8 cellular contexts compared by ENCODE assay signal in genomic region chr7:116809636-116810266, GRCh38. TPM values are rescaled to one million over a fixed set of nuclear protein-coding genes. Genes with fewer than 3 reads are reported as not detected.
DNase-seq lines count a peak whose midpoint lies in the region; ATAC-seq and TF ChIP-seq lines count a peak whose summit lies in the region.

No MANE protein-coding gene starts in this region.

- H3K4me1 Mint-ChIP-seq in endodermal cell: peaks cover 28% of the 10 kb centered on the region
- no peaks in the 10 kb centered on the region for H3K4me1 Mint-ChIP-seq in memory B cell

- H3K9me2 ChIP-seq in MM.1S (replicated peaks; ENCODE audit: insufficient read depth, low read length): no peaks in the 10 kb centered on the region

- H3K36me3 Mint-ChIP-seq in endodermal cell (ENCODE audit: low read depth) (no peaks in the 10 kb centered on the region), memory B cell (no peaks in the 10 kb centered on the region)

- H3K4me3 Mint-ChIP-seq in endodermal cell: no peak overlapping the region
- H3K4me3 Mint-ChIP-seq in memory B cell: no peak overlapping the region

- DNase-seq in DMS53 (lab: John Stamatoyannopoulos, UW) (peak; percentile 92), MM.1S (peak; percentile 84), RPMI7951 (ENCODE audit: low read depth) (peak; percentile 65), endodermal cell (no peak), memory B cell (ENCODE audit: low spot score in 2 of 2) (peak in 1 of 2 donors; percentile 41), occipital lobe (lab: John Stamatoyannopoulos, UW) (no peak)
- DNase-seq in activated T-cell treated with anti-CD3 and anti-CD28 coated beads, Interleukin-2, amount 50 U/mL, for 48 hours: no peak

- H3K4me2 ChIP-seq in MM.1S (ENCODE audit: low read depth, low read length): no peak overlapping the region

- no peak overlapping the region for H3K27ac Mint-ChIP-seq in endodermal cell
- no peak overlapping the region for H3K27ac Mint-ChIP-seq in memory B cell

- TF ChIP-seq CTCF in MM.1S (IDR thresholded peaks at IDR 0.05; ENCODE audit: low read length) (peak; percentile 80), endodermal cell (conservative IDR thresholded peaks at IDR 0.05) (peak; percentile 88)

- no peaks in the 10 kb centered on the region for H3K36me3 ChIP-seq in MM.1S (replicated peaks; ENCODE audit: insufficient read depth, low read length)
- H3K36me3 ChIP-seq in endodermal cell (ENCODE audit: control insufficient read depth, insufficient read depth, low read length): no peaks in the 10 kb centered on the region

- H3K27me3 Mint-ChIP-seq in endodermal cell (ENCODE audit: insufficient read depth) (no peaks in the 10 kb centered on the region), memory B cell (peaks cover 3% of the 10 kb centered on the region)

- H3K4me3 ChIP-seq in MM.1S (ENCODE audit: low read length) (no peak overlapping the region), endodermal cell (ENCODE audit: low read length) (no peak overlapping the region)

- H3K9me3 Mint-ChIP-seq in endodermal cell (no peaks in the 10 kb centered on the region), memory B cell (no peaks in the 10 kb centered on the region)

- no peak overlapping the region for H3K9ac ChIP-seq in MM.1S (ENCODE audit: low read length)
- no peak overlapping the region for H3K9ac ChIP-seq in endodermal cell (ENCODE audit: extremely low read depth, low read length, poor library complexity, severe bottlenecking)

- H2AFZ ChIP-seq in MM.1S (ENCODE audit: low read length): no peak overlapping the region

- 70 to 88% methylated on average over 1 of the region's 1 CpG for WGBS in endodermal cell (ENCODE audit: insufficient coverage in 1 of 2, insufficient read length in 1 of 2), 2 experiments

- no peaks in the 10 kb centered on the region for H3K4me1 ChIP-seq in MM.1S (ENCODE audit: low read length)
- H3K4me1 ChIP-seq in endodermal cell (ENCODE audit: control insufficient read depth, insufficient read depth, low read length): peaks cover 11% of the 10 kb centered on the region

- H3F3A ChIP-seq in MM.1S (ENCODE audit: insufficient read depth, low read length): no peaks in the 10 kb centered on the region

- H3K27ac ChIP-seq in MM.1S (ENCODE audit: low read length) (no peak overlapping the region), endodermal cell (ENCODE audit: low read depth, low read length) (no peak overlapping the region)

- H3K9me3 ChIP-seq in MM.1S (replicated peaks; ENCODE audit: insufficient read depth, low read length): no peaks in the 10 kb centered on the region
- no peaks in the 10 kb centered on the region for H3K9me3 ChIP-seq in endodermal cell (ENCODE audit: control insufficient read depth, low read length)

- no peaks in the 10 kb centered on the region for H3K79me2 ChIP-seq in MM.1S (ENCODE audit: low read length)

- H3K27me3 ChIP-seq in MM.1S (replicated peaks; ENCODE audit: insufficient read depth, low read length) (no peaks in the 10 kb centered on the region), endodermal cell (ENCODE audit: control insufficient read depth, insufficient read depth, low read length, poor library complexity, severe bottlenecking) (no peaks in the 10 kb centered on the region)

- H4K20me1 ChIP-seq in MM.1S (ENCODE audit: insufficient read depth, low read length): no peaks in the 10 kb centered on the region

- peak; percentile 57 for ATAC-seq in GM21423 (IDR thresholded peaks at IDR 0.05; ENCODE audit: unreplicated experiment)
- peak; percentile 64 for ATAC-seq in memory B cell (ENCODE audit: low read depth)

RNA-seq across cellular contexts. Expression of gene CAPZA2, which starts 52.6 kb away (rescaled TPM):
- total RNA-seq in RPMI7951 (2014; rRNA removed; shearing (Covaris generic)): 199 and 217 TPM in 2 replicates
- total RNA-seq in endodermal cell: 100 to 1,000 TPM; 127 to 133 TPM
- 88.2 TPM for polyA plus RNA-seq in endodermal cell (2013, experiment 1 of 2)
- 92.9 TPM for polyA plus RNA-seq in endodermal cell (2013, experiment 2 of 2)
- total RNA-seq in occipital lobe: 214 TPM

Comparison
In these comparisons a context has a peak if more than half of its experiments do, and no peak if none do; other contexts are left out.
1. DNase-seq: peak in DMS53 (single experiment), MM.1S (single experiment) and RPMI7951 (single experiment); none in endodermal cell (single experiment), occipital lobe (single experiment) and activated T-cell treated with anti-CD3 and anti-CD28 coated beads, Interleukin-2, amount 50 U/mL, for 48 hours (0 of 2).